8 cellular contexts compared by ENCODE assay signal in the genomic region with DNA sequence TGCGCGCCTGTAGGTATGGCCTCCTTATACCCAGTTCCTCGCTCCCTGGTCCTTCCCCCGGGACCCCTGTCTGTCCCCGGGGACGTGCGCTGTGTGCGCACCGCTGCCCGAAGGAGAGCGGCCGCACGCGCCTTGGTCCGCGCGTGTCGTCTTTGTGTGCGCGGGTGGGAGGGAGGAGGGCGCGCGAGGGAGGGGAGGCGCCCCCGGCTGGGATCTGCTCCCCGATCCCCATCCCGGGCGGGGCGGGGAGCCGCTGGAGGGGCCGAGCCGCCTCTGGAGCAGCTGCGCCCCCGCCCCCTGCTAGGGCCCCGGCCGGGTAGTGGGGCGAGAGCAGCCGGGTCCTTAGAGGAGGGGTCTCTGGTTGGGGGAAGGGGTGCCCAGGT.
A peak's percentile ranks its signal among the peaks of the same experiment; 100 is the strongest.
DNase-seq lines count a peak whose midpoint lies in the region; ATAC-seq and TF ChIP-seq lines count a peak whose summit lies in the region.

No MANE protein-coding gene starts in this region.

- H3K9me3 ChIP-seq in ES-I3 (ENCODE audit: control insufficient read depth, insufficient read depth, low read length) = no peaks in the 10 kb centered on the region
- no peaks in the 10 kb centered on the region for H3K9me3 ChIP-seq in muscle layer of duodenum (ENCODE audit: control insufficient read depth in 1 of 2, low read length in 2 of 2)

- DNase-seq in cardiac fibroblast (ENCODE audit: low read depth in 2 of 2) (no peak), NCI-H774 (lab: John Stamatoyannopoulos, UW) (no peak), NCI-H510A treated with DMSO at 0.1 percent for 48 hours (lab: John Stamatoyannopoulos, UW) (no peak)

- ATAC-seq in HG03439 (IDR thresholded peaks at IDR 0.05; ENCODE audit: unreplicated experiment) (peak; percentile 21), GM18909 (IDR thresholded peaks at IDR 0.05; ENCODE audit: poor library complexity, unreplicated experiment) (no peak), HG02973 (IDR thresholded peaks at IDR 0.05; ENCODE audit: unreplicated experiment) (no peak)

- H3K4me3 ChIP-seq in cardiac fibroblast (replicated peaks in 1 of 2; ENCODE audit: low read depth in 2 of 2, low read length in 2 of 2) (peak overlapping the region; percentile 65 to 72), muscle layer of duodenum (ENCODE audit: low read depth in 1 of 2, low read length in 2 of 2) (peak overlapping the region; percentile 69 to 78)

- no peak overlapping the region for H3K27ac ChIP-seq in muscle layer of duodenum (ENCODE audit: low read length)

- no peaks in the 10 kb centered on the region for H3K36me3 ChIP-seq in ES-I3 (ENCODE audit: insufficient read depth, low read length)
- no peaks in the 10 kb centered on the region for H3K36me3 ChIP-seq in muscle layer of duodenum (ENCODE audit: control insufficient read depth in 1 of 2, insufficient read depth in 2 of 2, low read length in 2 of 2)

- H3K4me1 ChIP-seq in ES-I3 (ENCODE audit: insufficient read depth, low read length) = peaks cover 21% of the 10 kb centered on the region; the same call in 1 of the 2 replicates
- peaks cover 0 to 15% of the 10 kb centered on the region in 2 donors for H3K4me1 ChIP-seq in muscle layer of duodenum (ENCODE audit: control insufficient read depth in 1 of 2, insufficient read depth in 2 of 2, low read length in 2 of 2)

- H3K9ac ChIP-seq in ES-I3 (ENCODE audit: low read depth, low read length) = peak overlapping the region; percentile 70

- no peaks in the 10 kb centered on the region for H3K27me3 ChIP-seq in muscle layer of duodenum (ENCODE audit: low read depth, low read length)

- no peak for TF ChIP-seq CTCF in cardiac fibroblast (IDR thresholded peaks at IDR 0.05; ENCODE audit: low read depth, low read length)
